14 cellular contexts compared by ENCODE assay signal in the genomic region with DNA sequence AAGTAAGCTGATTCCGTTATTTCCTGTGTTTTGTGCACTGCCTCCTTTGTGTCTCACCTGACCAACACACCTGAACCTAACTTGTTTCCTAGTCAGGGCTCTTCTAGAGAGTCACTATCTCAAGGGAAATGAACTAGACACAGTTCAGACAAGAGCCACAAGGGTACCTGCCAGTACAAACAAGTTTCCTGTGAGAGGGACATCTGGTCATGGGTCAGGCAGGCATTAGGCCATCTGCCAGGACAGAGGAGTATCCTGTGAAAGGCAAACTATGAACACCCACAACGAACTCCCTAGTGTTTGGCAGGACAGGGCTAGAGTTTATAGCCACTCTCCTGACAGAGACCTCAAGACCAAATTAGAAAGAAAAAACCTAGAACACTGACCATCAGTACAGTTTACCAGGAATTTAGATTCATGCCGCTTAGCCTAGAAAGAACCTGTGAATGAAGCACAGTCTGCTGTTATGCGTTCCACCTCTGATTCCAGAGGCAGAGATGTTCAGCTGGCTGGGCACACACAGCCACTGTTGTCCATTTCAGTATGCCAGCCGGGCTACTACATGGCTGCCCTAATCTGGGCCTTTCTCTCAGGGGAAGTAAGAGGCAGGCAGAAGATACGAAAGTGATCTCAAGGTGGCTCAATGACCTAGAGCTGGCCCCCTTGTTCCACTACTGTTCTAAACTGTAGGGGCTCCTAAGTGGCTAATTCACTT. TPM values are rescaled to one million over a fixed set of nuclear protein-coding genes. Genes with fewer than 3 reads are reported as not detected.
A peak's percentile ranks its signal among the peaks of the same experiment; 100 is the strongest.
DNase-seq lines count a peak whose midpoint lies in the region; ATAC-seq and TF ChIP-seq lines count a peak whose summit lies in the region.
"Had no signal": no experiment of that assay in that cellular context is flagged by ENCODE, and none has a peak within 500 bp of the region (broad histone marks: within the 10 kb centered on the region; RNA-seq: fewer than 3 reads in every experiment).

No MANE protein-coding gene starts in this region.

- peaks cover 37% of the 10 kb centered on the region for H3K36me3 ChIP-seq in PC-9 (ENCODE audit: low read depth)

- DNase-seq in Right ventricle myocardium superior = no peak
- no peak for DNase-seq in cardiac septum (ENCODE audit: low spot score)
- no peak for DNase-seq in activated naive CD4-positive, alpha-beta T cell treated with anti-CD3 and anti-CD28 coated beads, Interleukin-2, amount 50 U/mL, for 72 hours (ENCODE audit: low spot score in 2 of 2)
- DNase-seq in kidney glomerular epithelial cell (lab: John Stamatoyannopoulos, UW) = peak; percentile 24
- DNase-seq in PC-9 = no peak
- DNase-seq in NCI-H345 (lab: John Stamatoyannopoulos, UW) = no peak
- no peak for DNase-seq in SW480 (ENCODE audit: low spot score)
- DNase-seq: Caco-2, mucosa of descending colon, NCI-H1417 had no signal

- peak overlapping the region; percentile 82 to 89 for H3K27ac Mint-ChIP-seq in activated naive CD4-positive, alpha-beta T cell treated with anti-CD3 and anti-CD28 coated beads, Interleukin-2, amount 50 U/mL, for 72 hours
- H3K27ac Mint-ChIP-seq: WTC11 had no signal

- intact Hi-C loops in Right ventricle myocardium superior (cut with DNase I) = loop anchor here (10.0 kb wide), 1 partner anchor 163 kb away; no protein-coding TSS in a partner anchor
- intact Hi-C loops in cardiac septum (cut with DNase I) = loop anchor here (10.0 kb wide), 1 partner anchor 313 kb away; no protein-coding TSS in a partner anchor
- intact Hi-C loops in PC-9 (cut with micrococcal nuclease; ENCODE audit: unreplicated experiment) = no loop called here

- no peak overlapping the region for H2AFZ ChIP-seq in PC-9
- H2AFZ ChIP-seq: GM23338 had no signal

- H3K9me3 Mint-ChIP-seq in activated naive CD4-positive, alpha-beta T cell treated with anti-CD3 and anti-CD28 coated beads, Interleukin-2, amount 50 U/mL, for 72 hours = no peaks in the 10 kb centered on the region
- H3K9me3 Mint-ChIP-seq: brain, GM23338, WTC11 had no signal

- no peak overlapping the region for H3K4me3 ChIP-seq in PC-9
- H3K4me3 ChIP-seq: GM23338, mucosa of descending colon had no signal

- H4K20me1 ChIP-seq in PC-9 (ENCODE audit: insufficient read depth) = peaks cover 4% of the 10 kb centered on the region

- H3K27ac ChIP-seq in PC-9 = no peak overlapping the region

- no peaks in the 10 kb centered on the region for H3K9me2 ChIP-seq in PC-9 (ENCODE audit: insufficient read depth)

- POLR2A ChIA-PET in PC-9 (lab: Charles Lee; ENCODE audit: unreplicated experiment) = no interaction called here

- no peak for TF ChIP-seq CTCF in PC-9 (conservative IDR thresholded peaks at IDR 0.05)

- ATAC-seq in Right ventricle myocardium superior (ENCODE audit: poor library complexity) (peak; percentile 38), GM18861 (IDR thresholded peaks at IDR 0.05; ENCODE audit: unreplicated experiment) (no peak)
- ATAC-seq in activated naive CD4-positive, alpha-beta T cell treated with anti-CD3 and anti-CD28 coated beads, Interleukin-2, amount 50 U/mL, for 72 hours = no peak
- ATAC-seq: GM23338, mucosa of descending colon, WTC11 had no signal

- H3F3A ChIP-seq in PC-9 (ENCODE audit: insufficient read depth, low read depth) = peaks cover 9% of the 10 kb centered on the region; the same call in 1 of the 2 replicates

- no TSS peak for BruUV-seq in PC-9 (replicated peaks; lab: Mats Ljungman, UMichigan)

- no peaks in the 10 kb centered on the region for H3K9me3 ChIP-seq in PC-9 (ENCODE audit: insufficient read depth, low read depth)
- H3K9me3 ChIP-seq: Caco-2, mucosa of descending colon had no signal

- no peak overlapping the region for H3K4me2 ChIP-seq in PC-9
- H3K4me2 ChIP-seq: GM23338 had no signal

- peaks cover 35 to 39% of the 10 kb centered on the region in 2 donors for H3K36me3 Mint-ChIP-seq in activated naive CD4-positive, alpha-beta T cell treated with anti-CD3 and anti-CD28 coated beads, Interleukin-2, amount 50 U/mL, for 72 hours

- no peaks in the 10 kb centered on the region for H3K27me3 ChIP-seq in PC-9 (ENCODE audit: insufficient read depth, low read depth)

- H3K4me1 ChIP-seq in PC-9 (replicated peaks; ENCODE audit: insufficient read depth) = no peaks in the 10 kb centered on the region
- H3K4me1 ChIP-seq: Caco-2 had no signal

- CTCF ChIA-PET in PC-9 (lab: Charles Lee) = no interaction called here

- H3K79me2 ChIP-seq in PC-9 (ENCODE audit: low read depth) = no peaks in the 10 kb centered on the region

RNA-seq across cellular contexts. Expression of a gene that starts 20.7 kb away (rescaled TPM):
- total RNA-seq in Right ventricle myocardium superior (62.4 TPM), cardiac septum (110 TPM), PC-9 (2021) (117 TPM in 2 replicates)
- 10 to 100 TPM; 73.0 to 80.4 TPM for total RNA-seq in activated naive CD4-positive, alpha-beta T cell treated with anti-CD3 and anti-CD28 coated beads, Interleukin-2, amount 50 U/mL, for 72 hours

RNA-seq across cellular contexts. Expression of a gene that starts 39.0 kb away (rescaled TPM):
- total RNA-seq in Right ventricle myocardium superior (4.4 TPM), cardiac septum (5.8 TPM), PC-9 (2021) (49.5 and 58.0 TPM in 2 replicates)
- 100 to 1,000 TPM in 1 of 2 donors, 10 to 100 TPM in 1; 94.1 to 127 TPM for total RNA-seq in activated naive CD4-positive, alpha-beta T cell treated with anti-CD3 and anti-CD28 coated beads, Interleukin-2, amount 50 U/mL, for 72 hours
